8 cellular contexts compared by ENCODE assay signal in genomic region chr17:38454528-38454927, GRCh38. TPM values are rescaled to one million over a fixed set of nuclear protein-coding genes. Genes with fewer than 3 reads are reported as not detected.
DNase-seq lines count a peak whose midpoint lies in the region; ATAC-seq lines count a peak whose summit lies in the region.

No MANE protein-coding gene starts in this region.

- H3K36me3 Mint-ChIP-seq in activated naive CD8-positive, alpha-beta T cell = no peaks in the 10 kb centered on the region
- no peaks in the 10 kb centered on the region for H3K36me3 Mint-ChIP-seq in activated naive CD8-positive, alpha-beta T cell treated with anti-CD3 and anti-CD28 coated beads for 36 hours

- no peak for DNase-seq in activated naive CD8-positive, alpha-beta T cell treated with anti-CD3 and anti-CD28 coated beads for 36 hours
- peak; percentile 69 for DNase-seq in cerebellum (ENCODE audit: low spot score)
- DNase-seq in kidney glomerular epithelial cell (lab: John Stamatoyannopoulos, UW) = peak; percentile 71
- no peak for DNase-seq in NCI-H446 treated with DMSO at 0.1 percent for 48 hours (lab: John Stamatoyannopoulos, UW)

- H3K27ac ChIP-seq in temporal lobe (ENCODE audit: low read depth, low read length) = peak overlapping the region; percentile 91

- H3K4me1 Mint-ChIP-seq in activated naive CD8-positive, alpha-beta T cell (ENCODE audit: low read depth) = peaks cover 17% of the 10 kb centered on the region
- peaks cover 13% of the 10 kb centered on the region for H3K4me1 Mint-ChIP-seq in activated naive CD8-positive, alpha-beta T cell treated with anti-CD3 and anti-CD28 coated beads for 36 hours

- no peak for ATAC-seq in GM21576 (IDR thresholded peaks at IDR 0.05; ENCODE audit: unreplicated experiment)
- ATAC-seq in HG03342 (IDR thresholded peaks at IDR 0.05; ENCODE audit: unreplicated experiment) = no peak

- H3K4me3 Mint-ChIP-seq in activated naive CD8-positive, alpha-beta T cell = peak overlapping the region; percentile 47
- H3K4me3 Mint-ChIP-seq in activated naive CD8-positive, alpha-beta T cell treated with anti-CD3 and anti-CD28 coated beads for 36 hours = no peak overlapping the region

- no peak overlapping the region for H3K27ac Mint-ChIP-seq in activated naive CD8-positive, alpha-beta T cell
- H3K27ac Mint-ChIP-seq in activated naive CD8-positive, alpha-beta T cell treated with anti-CD3 and anti-CD28 coated beads for 36 hours = no peak overlapping the region

- H3K9me3 Mint-ChIP-seq in activated naive CD8-positive, alpha-beta T cell (ENCODE audit: low read depth) = no peaks in the 10 kb centered on the region
- H3K9me3 Mint-ChIP-seq in activated naive CD8-positive, alpha-beta T cell treated with anti-CD3 and anti-CD28 coated beads for 36 hours = no peaks in the 10 kb centered on the region

- peaks cover 25% of the 10 kb centered on the region for H3K27me3 Mint-ChIP-seq in activated naive CD8-positive, alpha-beta T cell
- peaks cover 49% of the 10 kb centered on the region for H3K27me3 Mint-ChIP-seq in activated naive CD8-positive, alpha-beta T cell treated with anti-CD3 and anti-CD28 coated beads for 36 hours

RNA-seq across cellular contexts. Expression of gene ARHGAP23, which starts 26.3 kb away (rescaled TPM):
- total RNA-seq in activated naive CD8-positive, alpha-beta T cell treated with anti-CD3 and anti-CD28 coated beads for 36 hours = under 1 TPM; 0.08 to 0.66 TPM
- total RNA-seq in cerebellum (35.2 TPM), temporal lobe (82.4 TPM)

Comparison
In these comparisons a context has a peak if more than half of its experiments do, and no peak if none do; other contexts are left out.
1. DNase-seq: peak in cerebellum (single experiment) and kidney glomerular epithelial cell (single experiment); none in activated naive CD8-positive, alpha-beta T cell treated with anti-CD3 and anti-CD28 coated beads for 36 hours (single experiment) and NCI-H446 treated with DMSO at 0.1 percent for 48 hours (single experiment).
2. RNA of gene ARHGAP23, which starts 26.3 kb away (total RNA-seq): 82.4 TPM in temporal lobe (single experiment) and 35.2 TPM in cerebellum (single experiment); 0.08 to 0.66 TPM in activated naive CD8-positive, alpha-beta T cell treated with anti-CD3 and anti-CD28 coated beads for 36 hours; every median in the first group is over 10 times any median in the second.